ENCODE assay signal across 26 cellular contexts in the genomic region with DNA sequence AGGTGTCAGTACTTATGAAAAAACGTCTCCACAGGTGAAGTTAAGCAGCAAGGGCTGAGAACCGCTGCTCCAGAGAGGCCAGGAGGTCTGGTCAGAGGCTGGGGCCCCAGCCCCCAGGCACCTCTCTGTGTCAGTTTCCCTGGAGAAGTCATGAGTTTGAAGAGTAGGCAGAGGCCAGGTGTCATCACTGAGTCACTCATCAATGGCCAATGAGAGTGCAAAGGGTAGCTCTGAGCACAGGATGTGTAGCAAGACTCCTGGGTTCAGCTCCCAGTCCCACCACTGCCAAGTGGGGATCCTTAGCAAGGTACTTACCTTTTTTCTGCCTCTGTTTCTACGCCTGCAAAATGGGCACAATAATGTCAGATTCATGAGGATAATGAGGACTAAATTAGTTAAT. TPM values are rescaled to one million over a fixed set of nuclear protein-coding genes. Genes with fewer than 3 reads are reported as not detected.
A peak's percentile ranks its signal among the peaks of the same experiment; 100 is the strongest.
DNase-seq lines count a peak whose midpoint lies in the region; ATAC-seq lines count a peak whose summit lies in the region.
"Had no signal": no experiment of that assay in that cellular context is flagged by ENCODE, and none has a peak within 500 bp of the region (broad histone marks: within the 10 kb centered on the region; RNA-seq: fewer than 3 reads in every experiment).

No MANE protein-coding gene starts in this region.

- peak; percentile 35 for DNase-seq in NK-92 treated with Interleukin-12 subunit alpha and Interleukin-12 subunit beta, amount 100 ng/mL, for 24 hours (lab: John Stamatoyannopoulos, UW)
- DNase-seq in NK-92 (lab: John Stamatoyannopoulos, UW; ENCODE audit: unreplicated experiment) = no peak
- peak; percentile 14 for DNase-seq in HPDE6-E6E7 (ENCODE audit: extremely low spot score)
- peak; percentile 59 for DNase-seq in iris pigment epithelial cell (ENCODE audit: low read depth)
- no peak for DNase-seq in NCI-H82 treated with DMSO at 0.1 percent for 48 hours (lab: John Stamatoyannopoulos, UW; ENCODE audit: unreplicated experiment)
- no peak for DNase-seq in activated naive CD4-positive, alpha-beta T cell treated with anti-CD3 and anti-CD28 coated beads for 36 hours
- DNase-seq: activated CD4-positive, CD25-positive, alpha-beta regulatory T cell treated with anti-CD3 and anti-CD28 coated beads, Interleukin-2, amount 50 U/mL, for 72 hours; activated effector memory CD4-positive, alpha-beta T cell treated with Interleukin-2 at 50 U/mL for 16 hours; CD4-positive, alpha-beta T cell; colonic mucosa; DND-41; effector CD4-positive, alpha-beta T cell; GOT3; left lung; mesenchymal stem cell; NCI-H187; OCI-M1; stimulated activated naive CD4-positive, alpha-beta T cell had no signal

- H3K4me3 Mint-ChIP-seq in activated T-helper 17 cell treated with anti-CD3 and anti-CD28 coated beads, Interleukin-2, amount 50 U/mL, for 72 hours = no peak overlapping the region
- no peak overlapping the region for H3K4me3 Mint-ChIP-seq in activated naive CD4-positive, alpha-beta T cell treated with anti-CD3 and anti-CD28 coated beads for 36 hours
- H3K4me3 Mint-ChIP-seq: activated naive CD8-positive, alpha-beta T cell; CD4-positive, alpha-beta T cell; neural progenitor cell; T-helper 1 cell treated with Interleukin-12 subunit alpha and Interleukin-12 subunit beta and Interleukin-4 antibody, amounts not matched to agents 30 μg/mL and 1 μg/mL, for 36 hours had no signal

- intact Hi-C loops in activated naive CD4-positive, alpha-beta T cell treated with anti-CD3 and anti-CD28 coated beads for 36 hours (cut with micrococcal nuclease) = no loop called here

- H3K4me1 Mint-ChIP-seq in activated T-helper 17 cell treated with anti-CD3 and anti-CD28 coated beads, Interleukin-2, amount 50 U/mL, for 72 hours = no peaks in the 10 kb centered on the region
- no peaks in the 10 kb centered on the region for H3K4me1 Mint-ChIP-seq in activated naive CD4-positive, alpha-beta T cell treated with anti-CD3 and anti-CD28 coated beads for 36 hours (ENCODE audit: low read depth)

- H3K36me3 Mint-ChIP-seq in activated T-helper 17 cell treated with anti-CD3 and anti-CD28 coated beads, Interleukin-2, amount 50 U/mL, for 72 hours (ENCODE audit: low read depth) = no peaks in the 10 kb centered on the region
- no peaks in the 10 kb centered on the region for H3K36me3 Mint-ChIP-seq in activated naive CD4-positive, alpha-beta T cell treated with anti-CD3 and anti-CD28 coated beads for 36 hours (ENCODE audit: low read depth)
- H3K36me3 Mint-ChIP-seq: activated naive CD8-positive, alpha-beta T cell; neural progenitor cell had no signal

- CTCF ChIA-PET in activated naive CD4-positive, alpha-beta T cell treated with anti-CD3 and anti-CD28 coated beads for 36 hours (lab: Charles Lee) = interaction anchor here (0.9 to 1.1 kb wide), 3 partner anchors 11 to 78 kb away, joined by 3 read pairs; no protein-coding TSS in a partner anchor

- peak; percentile 58 for ATAC-seq in activated T-helper 17 cell treated with anti-CD3 and anti-CD28 coated beads, Interleukin-2, amount 50 U/mL, for 72 hours (replicated peaks)
- ATAC-seq in activated CD4-positive, CD25-positive, alpha-beta regulatory T cell treated with anti-CD3 and anti-CD28 coated beads, Interleukin-2, amount 50 U/mL, for 24 hours = no peak
- ATAC-seq: left lung, Right ventricle myocardium inferior, SK-N-SH treated with all-trans-retinoic acid at 6 μM for 48 hours had no signal

- peaks cover 17% of the 10 kb centered on the region for H3K27me3 Mint-ChIP-seq in activated T-helper 17 cell treated with anti-CD3 and anti-CD28 coated beads, Interleukin-2, amount 50 U/mL, for 72 hours
- peaks cover 2% of the 10 kb centered on the region for H3K27me3 Mint-ChIP-seq in activated naive CD4-positive, alpha-beta T cell treated with anti-CD3 and anti-CD28 coated beads for 36 hours (ENCODE audit: low read depth)

- no peak overlapping the region for H3K27ac Mint-ChIP-seq in activated T-helper 17 cell treated with anti-CD3 and anti-CD28 coated beads, Interleukin-2, amount 50 U/mL, for 72 hours
- no peak overlapping the region for H3K27ac Mint-ChIP-seq in activated naive CD4-positive, alpha-beta T cell treated with anti-CD3 and anti-CD28 coated beads for 36 hours
- H3K27ac Mint-ChIP-seq: activated naive CD8-positive, alpha-beta T cell; CD4-positive, alpha-beta T cell; neural progenitor cell; T-helper 1 cell treated with Interleukin-12 subunit alpha and Interleukin-12 subunit beta and Interleukin-4 antibody, amounts not matched to agents 30 μg/mL and 1 μg/mL, for 36 hours had no signal

- no peaks in the 10 kb centered on the region for H3K9me3 Mint-ChIP-seq in activated T-helper 17 cell treated with anti-CD3 and anti-CD28 coated beads, Interleukin-2, amount 50 U/mL, for 72 hours
- no peaks in the 10 kb centered on the region for H3K9me3 Mint-ChIP-seq in activated naive CD4-positive, alpha-beta T cell treated with anti-CD3 and anti-CD28 coated beads for 36 hours
- H3K9me3 Mint-ChIP-seq: CD4-positive, alpha-beta T cell; neural progenitor cell; T-helper 1 cell treated with Interleukin-12 subunit alpha and Interleukin-12 subunit beta and Interleukin-4 antibody, amounts not matched to agents 30 μg/mL and 1 μg/mL, for 36 hours had no signal

RNA-seq across cellular contexts. Expression of a gene that starts 47.9 kb away (rescaled TPM):
- under 1 TPM in 1 of 2 donors, not detected in 1; 0.26 TPM for total RNA-seq in activated T-helper 17 cell treated with anti-CD3 and anti-CD28 coated beads, Interleukin-2, amount 50 U/mL, for 72 hours
- total RNA-seq in activated naive CD4-positive, alpha-beta T cell treated with anti-CD3 and anti-CD28 coated beads for 36 hours = not detected
- total RNA-seq: CD4-positive, alpha-beta T cell; NCI-H460 had no signal

Comparison
In these comparisons a context has a peak if more than half of its experiments do, and no peak if none do; other contexts are left out.
1. DNase-seq: peak in NK-92 treated with Interleukin-12 subunit alpha and Interleukin-12 subunit beta, amount 100 ng/mL, for 24 hours (single experiment), HPDE6-E6E7 (single experiment) and iris pigment epithelial cell (single experiment); none in NK-92 (single experiment), NCI-H82 treated with DMSO at 0.1 percent for 48 hours (single experiment) and activated naive CD4-positive, alpha-beta T cell treated with anti-CD3 and anti-CD28 coated beads for 36 hours (single experiment).